8 cellular contexts compared by ENCODE assay signal in the genomic region with DNA sequence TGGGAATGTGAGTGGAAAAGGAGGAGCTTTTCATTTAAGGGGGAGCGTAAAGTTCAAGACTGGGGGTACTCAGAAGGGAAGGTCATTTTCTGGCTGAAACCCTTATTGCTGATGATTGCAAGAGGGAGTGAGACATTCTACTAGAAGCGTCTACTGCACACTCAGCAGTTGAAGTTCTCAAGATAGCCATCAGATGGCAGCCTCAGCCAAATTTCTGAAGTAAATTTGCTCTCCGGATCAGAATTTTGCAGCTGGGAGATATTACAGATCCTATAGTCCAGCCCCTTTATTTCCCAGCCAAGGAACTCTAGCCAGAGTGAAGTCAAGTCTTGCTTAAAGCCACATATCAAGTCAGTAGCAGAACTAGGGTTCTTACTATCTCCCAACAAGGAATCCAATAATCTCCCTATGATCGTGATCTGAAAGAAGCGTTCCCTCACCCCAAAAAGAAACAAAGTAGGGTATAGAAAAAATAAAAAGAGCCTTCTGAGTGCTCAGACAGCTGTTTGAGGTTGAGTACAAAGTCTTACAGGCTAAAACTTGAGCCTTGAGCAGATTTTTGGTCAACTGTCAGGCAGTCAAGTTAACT. TPM values are rescaled to one million over a fixed set of nuclear protein-coding genes. Genes with fewer than 3 reads are reported as not detected.
DNase-seq lines count a peak whose midpoint lies in the region; FAIRE-seq and TF ChIP-seq lines count a peak whose summit lies in the region.

No MANE protein-coding gene starts in this region.

- no peak overlapping the region for H3K27ac ChIP-seq in osteoblast (ENCODE audit: low read depth, low read length)

- no peaks in the 10 kb centered on the region for H3K36me3 ChIP-seq in osteoblast (ENCODE audit: insufficient read depth, low read length)

- H2AFZ ChIP-seq in osteoblast (ENCODE audit: low read length), result no peak overlapping the region

- no peaks in the 10 kb centered on the region for H3K79me2 ChIP-seq in osteoblast (ENCODE audit: insufficient read depth, low read length)

- peak; percentile 80 for FAIRE-seq in GM18507 (lab: Jason Lieb, UNC)

- peaks cover 34% of the 10 kb centered on the region for H3K27me3 ChIP-seq in osteoblast (ENCODE audit: insufficient read depth, low read length)

- H4K20me1 ChIP-seq in osteoblast (ENCODE audit: insufficient read depth, low read length), result no peaks in the 10 kb centered on the region

- H3K4me3 ChIP-seq in fibroblast of pulmonary artery (replicated peaks; ENCODE audit: low read depth, low read length) (no peak overlapping the region), osteoblast (ENCODE audit: insufficient read depth, low read length) (no peak overlapping the region)

- no peak overlapping the region for H3K4me2 ChIP-seq in osteoblast (ENCODE audit: insufficient read depth, low read length)

- no peaks in the 10 kb centered on the region for H3K9me3 ChIP-seq in osteoblast (ENCODE audit: low read depth, low read length)

- no peaks in the 10 kb centered on the region for H3K4me1 ChIP-seq in osteoblast (ENCODE audit: insufficient read depth, low read length)

- DNase-seq in Ammon's horn (ENCODE audit: low spot score) (peak; percentile 78), GM18507 (ENCODE audit: extremely low spot score, insufficient read length, low read depth) (no peak), NCI-H128 (lab: John Stamatoyannopoulos, UW; ENCODE audit: unreplicated experiment) (peak; percentile 78), SW480 (ENCODE audit: low spot score) (peak; percentile 45), fibroblast of pulmonary artery (ENCODE audit: low read depth) (peak; percentile 90), osteoblast (ENCODE audit: insufficient read length, low spot score, missing footprints) (peak; percentile 97), cerebellar nuclear complex (lab: John Stamatoyannopoulos, UW) (no peak), UCSD-AML1 (lab: John Stamatoyannopoulos, UW; ENCODE audit: unreplicated experiment) (no peak)

- TF ChIP-seq CTCF in fibroblast of pulmonary artery (IDR thresholded peaks at IDR 0.05; ENCODE audit: low read length, missing control alignments) (peak; percentile 82), osteoblast (IDR thresholded peaks at IDR 0.05; ENCODE audit: extremely low read depth, low read depth, low read length) (peak; percentile 84)

RNA-seq across cellular contexts. Expression of gene RAX, which starts 24.0 kb away (rescaled TPM):
- total RNA-seq in osteoblast, result not detected in 2 replicates

RNA-seq across cellular contexts. Expression of gene GRP, which starts 29.3 kb away (rescaled TPM):
- not detected in 2 replicates for total RNA-seq in osteoblast

Comparison
In these comparisons a context has a peak if more than half of its experiments do, and no peak if none do; other contexts are left out.
1. DNase-seq: peak in Ammon's horn (single experiment), NCI-H128 (single experiment), SW480 (single experiment), fibroblast of pulmonary artery (single experiment) and osteoblast (single experiment); none in GM18507 (single experiment), cerebellar nuclear complex (0 of 2) and UCSD-AML1 (single experiment).